In genomic region chr22:30968924-30969531, GRCh38 we compare ENCODE assay signal across 8 cellular contexts. TPM values are rescaled to one million over a fixed set of nuclear protein-coding genes. Genes with fewer than 3 reads are reported as not detected.
DNase-seq lines count a peak whose midpoint lies in the region; ATAC-seq and TF ChIP-seq lines count a peak whose summit lies in the region.

Gene TUG1 (plus strand): TSS chr22:30969265.

- H3K4me3 ChIP-seq in ascending aorta = peak within 1 kb of the TSS; percentile 84 to 96
- H3K4me3 ChIP-seq in right cardiac atrium (ENCODE audit: low read length) = peak within 1 kb of the TSS; percentile 81
- H3K4me3 ChIP-seq in uterus = peak within 1 kb of the TSS; percentile 64 to 98

- peaks cover 25 to 78% of the 10 kb centered on the region in 2 donors for H3K9me3 ChIP-seq in ascending aorta
- peaks cover 5% of the 10 kb centered on the region for H3K9me3 ChIP-seq in right cardiac atrium (ENCODE audit: control insufficient read depth, low read length)
- H3K9me3 ChIP-seq in uterus = peaks cover 0 to 40% of the 10 kb centered on the region in 2 donors

- H3K4me1 ChIP-seq in ascending aorta (peaks cover 4 to 16% of the 10 kb centered on the region in 2 donors), right cardiac atrium (ENCODE audit: control insufficient read depth, insufficient read depth, low read length) (peaks cover 5% of the 10 kb centered on the region), uterus (no peaks in the 10 kb centered on the region)

- H3K36me3 ChIP-seq in ascending aorta (peaks cover 30 to 39% of the 10 kb centered on the region in 2 donors), uterus (no peaks in the 10 kb centered on the region)

- DNase-seq in NCI-H187 treated with DMSO at 0.1 percent for 48 hours (lab: John Stamatoyannopoulos, UW) (peak; percentile 45), ascending aorta (ENCODE audit: low spot score in 2 of 2) (peak; percentile 97 to 99), right cardiac atrium (peak; percentile 99 to 100 (median 99)), pulmonary artery endothelial cell (ENCODE audit: low read depth, low spot score) (peak; percentile 96), uterus (peak; percentile 97 to 98)

- H3K27me3 ChIP-seq in ascending aorta = no peaks in the 10 kb centered on the region
- no peaks in the 10 kb centered on the region for H3K27me3 ChIP-seq in right cardiac atrium (ENCODE audit: control insufficient read depth, insufficient read depth)
- no peaks in the 10 kb centered on the region for H3K27me3 ChIP-seq in uterus

- intact Hi-C loops in T-helper 2 cell treated with Interferon-gamma antibody and Interleukin-4, amounts not matched to agents 100 ng/mL and 5 ng/mL, for 36 hours (cut with micrococcal nuclease) = loop anchor here (1.0 to 2.0 kb wide), 4 partner anchors 26 to 322 kb away; no protein-coding TSS in a partner anchor
- intact Hi-C loops in ascending aorta (cut with DNase I) = loop anchor here (1.0 to 5.0 kb wide), 5 partner anchors 21 to 113 kb away; no protein-coding TSS in a partner anchor
- intact Hi-C loops in right cardiac atrium (cut with DNase I) = loop anchor here in 3 of 4 donors (5.0 kb wide), 1 partner anchor 113 kb away; the partner anchor contains the start of gene SMTN (in 3 of the 3)
- intact Hi-C loops in uterus (cut with DNase I; ENCODE audit: low total_unique reads) = no loop called here

- peak; percentile 85 for ATAC-seq in GM18498 (IDR thresholded peaks at IDR 0.05; ENCODE audit: unreplicated experiment)
- ATAC-seq in HG02943 (IDR thresholded peaks at IDR 0.05; ENCODE audit: low read depth, unreplicated experiment) = peak; percentile 81
- ATAC-seq in right cardiac atrium = peak; percentile 98

- under 1% methylated on average over 67 of the region's 67 CpGs for WGBS in right cardiac atrium

- peak; percentile 92 for TF ChIP-seq POLR2A in uterus (IDR thresholded peaks at IDR 0.05)

- H3K27ac ChIP-seq in ascending aorta = peak within 1 kb of the TSS; percentile 96
- peak within 1 kb of the TSS; percentile 81 for H3K27ac ChIP-seq in right cardiac atrium (ENCODE audit: low read length)
- H3K27ac ChIP-seq in uterus = peak within 1 kb of the TSS; percentile 84 to 97

- no peak for TF ChIP-seq CTCF in ascending aorta (IDR thresholded peaks at IDR 0.05)
- TF ChIP-seq CTCF in uterus (IDR thresholded peaks at IDR 0.05) = peak in 2 of 4 experiments; percentile 8 to 30

RNA-seq across cellular contexts. Expression of gene TUG1, which starts in this region (rescaled TPM):
- total RNA-seq in T-helper 2 cell treated with Interferon-gamma antibody and Interleukin-4, amounts not matched to agents 100 ng/mL and 5 ng/mL, for 36 hours = 74.0 and 77.5 TPM in 2 replicates
- total RNA-seq in ascending aorta (46.2 TPM), right cardiac atrium (10 to 100 TPM; 42.1 to 56.2 (median 47.3) TPM), pulmonary artery endothelial cell (32.1 and 41.0 TPM in 2 replicates), uterus (100 to 1,000 TPM in 3 of 4 donors, 10 to 100 TPM in 1; 61.2 to 130 (median 116) TPM)
- polyA plus RNA-seq in right cardiac atrium = 22.8 TPM

Comparison
In these comparisons a context has a peak if more than half of its experiments do, and no peak if none do; other contexts are left out.
1. Peak in every context shown above with its lines: DNase-seq, ATAC-seq, H3K4me3 ChIP-seq and H3K27ac ChIP-seq.
2. DNase-seq: peak in every context shown above with its lines; median percentile 99 in right cardiac atrium; 98 in ascending aorta; 98 in uterus; 96 in pulmonary artery endothelial cell; 45 in NCI-H187 treated with DMSO at 0.1 percent for 48 hours.